10 cellular contexts compared by ENCODE assay signal in genomic region chr5:17223375-17224185, GRCh38. TPM values are rescaled to one million over a fixed set of nuclear protein-coding genes. Genes with fewer than 3 reads are reported as not detected.
DNase-seq lines count a peak whose midpoint lies in the region; ATAC-seq and TF ChIP-seq lines count a peak whose summit lies in the region.
"Had no signal": no experiment of that assay in that cellular context is flagged by ENCODE, and none has a peak within 500 bp of the region (broad histone marks: within the 10 kb centered on the region; RNA-seq: fewer than 3 reads in every experiment).

No MANE protein-coding gene starts in this region.

- H3K36me3 ChIP-seq in OCI-LY3 (replicated peaks; ENCODE audit: low read depth, low read length) (peaks cover 39% of the 10 kb centered on the region), trophoblast cell (ENCODE audit: control insufficient read depth in 1 of 2, insufficient read depth in 2 of 2, low read length in 2 of 2) (peaks cover 2 to 3% of the 10 kb centered on the region in 2 experiments)

- H3K79me2 ChIP-seq in OCI-LY3 (ENCODE audit: low read length), result peaks cover 100% of the 10 kb centered on the region
- peaks cover 22% of the 10 kb centered on the region for H3K79me2 ChIP-seq in trophoblast cell (ENCODE audit: control insufficient read depth, insufficient read depth, low read length, poor library complexity)

- WGBS in trophoblast cell (ENCODE audit: extremely low coverage, insufficient coverage, insufficient read length), result no CpG with 5 or more reads among the region's 5 CpGs

- H3K4me2 ChIP-seq in OCI-LY3 (ENCODE audit: low read length) (peak overlapping the region; percentile 98), trophoblast cell (ENCODE audit: low read length) (peak overlapping the region; percentile 10)

- peaks cover 94% of the 10 kb centered on the region for H4K20me1 ChIP-seq in OCI-LY3 (ENCODE audit: insufficient read depth, low read length)

- no peak overlapping the region for H4K8ac ChIP-seq in trophoblast cell (ENCODE audit: low read depth, low read length)

- TF ChIP-seq CTCF in OCI-LY3 (IDR thresholded peaks at IDR 0.05; ENCODE audit: low read depth, low read length), result no peak

- no peak overlapping the region for H2BK12ac ChIP-seq in trophoblast cell (ENCODE audit: low read length)

- H3K18ac ChIP-seq in trophoblast cell (ENCODE audit: low read length), result no peak overlapping the region

- no peak overlapping the region for H2BK120ac ChIP-seq in trophoblast cell (ENCODE audit: insufficient read depth, low read length, poor library complexity)

- peak overlapping the region; percentile 99 for H3K27ac ChIP-seq in OCI-LY3 (ENCODE audit: low read length)
- peak overlapping the region; percentile 43 for H3K27ac ChIP-seq in trophoblast cell (ENCODE audit: low read depth, low read length)

- ATAC-seq in GM19043 (IDR thresholded peaks at IDR 0.05; ENCODE audit: low read depth, unreplicated experiment) (peak; percentile 25), HG02852 (IDR thresholded peaks at IDR 0.05; ENCODE audit: unreplicated experiment) (peak; percentile 45)
- ATAC-seq: T-helper 17 cell had no signal

- H3K23ac ChIP-seq in trophoblast cell (ENCODE audit: low read length), result no peak overlapping the region

- H3K27me3 ChIP-seq in OCI-LY3 (ENCODE audit: low read depth, low read length) (no peaks in the 10 kb centered on the region), trophoblast cell (ENCODE audit: insufficient read depth, low read length) (no peaks in the 10 kb centered on the region)

- H3K9me3 ChIP-seq in OCI-LY3 (ENCODE audit: insufficient read depth, low read length) (no peaks in the 10 kb centered on the region), trophoblast cell (ENCODE audit: insufficient read depth, low read depth, low read length) (no peaks in the 10 kb centered on the region)

- no peak overlapping the region for H2AK5ac ChIP-seq in trophoblast cell (ENCODE audit: low read length)

- no peak overlapping the region for H2BK5ac ChIP-seq in trophoblast cell (ENCODE audit: low read depth, low read length, poor library complexity)

- H3K14ac ChIP-seq in trophoblast cell (ENCODE audit: low read length), result no peak overlapping the region

- H4K12ac ChIP-seq in trophoblast cell (ENCODE audit: low read depth, low read length), result no peak overlapping the region

- H2AFZ ChIP-seq in OCI-LY3 (ENCODE audit: low read depth, low read length) (no peak overlapping the region), trophoblast cell (ENCODE audit: insufficient read depth, low read length, poor library complexity) (no peak overlapping the region)

- peak in 1 of 2 donors; percentile 44 for DNase-seq in trophoblast cell
- no peak for DNase-seq in cortex of kidney (lab: John Stamatoyannopoulos, UW)
- DNase-seq in NCI-H1048 (lab: John Stamatoyannopoulos, UW), result no peak
- DNase-seq in activated CD8-positive, alpha-beta memory T cell treated with anti-CD3 and anti-CD28 coated beads, Interleukin-2, amount 50 U/mL, for 48 hours, result no peak
- no peak for DNase-seq in stimulated activated CD4-positive, alpha-beta T cell treated with anti-CD3 and anti-CD28 coated beads, Interleukin-1b, Interleukin-23, amount 100 ng/mL, for 48 hours
- DNase-seq: NCI-H226, T-helper 17 cell had no signal

- peaks cover 11% of the 10 kb centered on the region for H3K79me1 ChIP-seq in trophoblast cell (ENCODE audit: low read length)

- H3K4me3 ChIP-seq in OCI-LY3 (ENCODE audit: low read length) (peak overlapping the region; percentile 98), trophoblast cell (ENCODE audit: low read depth, low read length) (no peak overlapping the region)

- H4K91ac ChIP-seq in trophoblast cell (ENCODE audit: low read depth, low read length), result no peak overlapping the region

- H3K9ac ChIP-seq in OCI-LY3 (ENCODE audit: low read length), result peak overlapping the region; percentile 91
- no peak overlapping the region for H3K9ac ChIP-seq in trophoblast cell (ENCODE audit: low read length)

- peak overlapping the region; percentile 47 for H3K4ac ChIP-seq in trophoblast cell (ENCODE audit: low read depth, low read length)

- H3K4me1 ChIP-seq in OCI-LY3 (ENCODE audit: low read length), result peaks cover 81% of the 10 kb centered on the region
- peaks cover 18 to 20% of the 10 kb centered on the region in 2 experiments for H3K4me1 ChIP-seq in trophoblast cell (ENCODE audit: control insufficient read depth in 1 of 2, insufficient read depth in 2 of 2, low read length in 2 of 2)

RNA-seq across cellular contexts. Expression of gene BASP1, which starts 6.1 kb away (rescaled TPM):
- 550 and 590 TPM in 2 replicates for polyA plus RNA-seq in trophoblast cell (2013)
